In the genomic region with DNA sequence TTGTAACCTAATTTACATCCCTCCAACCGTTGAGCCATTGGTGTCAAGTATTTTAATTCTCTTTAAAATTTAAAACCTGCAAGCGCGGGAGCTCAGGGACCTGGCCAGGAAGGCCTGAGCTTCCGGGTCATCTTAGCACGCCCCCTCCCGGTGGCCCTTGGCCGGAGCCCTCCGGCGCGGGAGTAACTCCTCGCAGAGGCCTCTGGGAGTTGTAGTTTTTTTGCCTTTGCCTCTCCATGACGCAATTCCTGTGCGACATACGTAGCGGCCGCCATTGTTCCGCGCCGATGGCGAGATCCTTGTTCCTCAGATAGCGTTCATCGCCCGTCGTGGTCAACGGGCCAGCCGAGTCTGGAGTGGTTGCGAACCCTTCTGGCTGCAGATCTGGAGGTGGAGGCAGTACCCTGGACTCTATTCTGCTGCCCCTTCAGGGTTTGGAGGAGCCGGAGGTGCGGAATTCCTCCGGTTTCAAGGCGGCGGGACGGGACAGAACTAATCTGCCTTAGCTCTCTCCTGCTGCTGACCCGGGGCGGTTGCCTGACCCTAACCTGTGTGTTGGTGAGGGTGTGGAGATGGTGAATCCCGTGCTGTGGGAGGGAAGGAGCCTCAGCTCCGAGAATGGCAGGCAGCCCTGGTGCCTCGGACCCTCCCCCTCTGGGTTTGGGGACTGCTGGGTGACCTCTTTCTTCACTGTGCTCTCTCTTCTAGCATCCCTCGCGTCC, we compare ENCODE assay signal across 1 cellular context.
TF ChIP-seq lines count a peak whose summit lies in the region.

A gene (plus strand): TSS at position 258 of the 722 bp plus-strand sequence. CDS start 503 bp downstream, outside the sequence.

TF ChIP-seq in GM12878, 131 proteins besides CTCF, POLR2A, EP300 and RAD21 (continued from another document):
- TF ChIP-seq, protein P1, sequence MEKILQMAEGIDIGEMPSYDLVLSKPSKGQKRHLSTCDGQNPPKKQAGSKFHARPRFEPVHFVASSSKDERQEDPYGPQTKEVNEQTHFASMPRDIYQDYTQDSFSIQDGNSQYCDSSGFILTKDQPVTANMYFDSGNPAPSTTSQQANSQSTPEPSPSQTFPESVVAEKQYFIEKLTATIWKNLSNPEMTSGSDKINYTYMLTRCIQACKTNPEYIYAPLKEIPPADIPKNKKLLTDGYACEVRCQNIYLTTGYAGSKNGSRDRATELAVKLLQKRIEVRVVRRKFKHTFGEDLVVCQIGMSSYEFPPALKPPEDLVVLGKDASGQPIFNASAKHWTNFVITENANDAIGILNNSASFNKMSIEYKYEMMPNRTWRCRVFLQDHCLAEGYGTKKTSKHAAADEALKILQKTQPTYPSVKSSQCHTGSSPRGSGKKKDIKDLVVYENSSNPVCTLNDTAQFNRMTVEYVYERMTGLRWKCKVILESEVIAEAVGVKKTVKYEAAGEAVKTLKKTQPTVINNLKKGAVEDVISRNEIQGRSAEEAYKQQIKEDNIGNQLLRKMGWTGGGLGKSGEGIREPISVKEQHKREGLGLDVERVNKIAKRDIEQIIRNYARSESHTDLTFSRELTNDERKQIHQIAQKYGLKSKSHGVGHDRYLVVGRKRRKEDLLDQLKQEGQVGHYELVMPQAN (conservative IDR thresholded peaks at IDR 0.05) = 0 out of 2 replicates have a peak, but pooled peaks have one; percentile 38
- TF ChIP-seq, protein P2, sequence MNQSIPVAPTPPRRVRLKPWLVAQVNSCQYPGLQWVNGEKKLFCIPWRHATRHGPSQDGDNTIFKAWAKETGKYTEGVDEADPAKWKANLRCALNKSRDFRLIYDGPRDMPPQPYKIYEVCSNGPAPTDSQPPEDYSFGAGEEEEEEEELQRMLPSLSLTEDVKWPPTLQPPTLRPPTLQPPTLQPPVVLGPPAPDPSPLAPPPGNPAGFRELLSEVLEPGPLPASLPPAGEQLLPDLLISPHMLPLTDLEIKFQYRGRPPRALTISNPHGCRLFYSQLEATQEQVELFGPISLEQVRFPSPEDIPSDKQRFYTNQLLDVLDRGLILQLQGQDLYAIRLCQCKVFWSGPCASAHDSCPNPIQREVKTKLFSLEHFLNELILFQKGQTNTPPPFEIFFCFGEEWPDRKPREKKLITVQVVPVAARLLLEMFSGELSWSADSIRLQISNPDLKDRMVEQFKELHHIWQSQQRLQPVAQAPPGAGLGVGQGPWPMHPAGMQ (IDR thresholded peaks at IDR 0.05; ENCODE audit: borderline replicate concordance) = no peak
- TF ChIP-seq RAD51 (IDR thresholded peaks at IDR 0.05) = no peak
- TF ChIP-seq EZH2 (IDR thresholded peaks at IDR 0.05; ENCODE audit: borderline replicate concordance, control insufficient read depth, low read depth, low read length) = no peak
- TF ChIP-seq RBBP5 (conservative IDR thresholded peaks at IDR 0.05) = no peak
- TF ChIP-seq FOXM1 (IDR thresholded peaks at IDR 0.05; ENCODE audit: low read depth, low read length) = 0 out of 2 replicates have a peak, but pooled peaks have one; percentile 29
- TF ChIP-seq, protein P3, sequence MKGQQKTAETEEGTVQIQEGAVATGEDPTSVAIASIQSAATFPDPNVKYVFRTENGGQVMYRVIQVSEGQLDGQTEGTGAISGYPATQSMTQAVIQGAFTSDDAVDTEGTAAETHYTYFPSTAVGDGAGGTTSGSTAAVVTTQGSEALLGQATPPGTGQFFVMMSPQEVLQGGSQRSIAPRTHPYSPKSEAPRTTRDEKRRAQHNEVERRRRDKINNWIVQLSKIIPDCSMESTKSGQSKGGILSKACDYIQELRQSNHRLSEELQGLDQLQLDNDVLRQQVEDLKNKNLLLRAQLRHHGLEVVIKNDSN (IDR thresholded peaks at IDR 0.05; ENCODE audit: borderline replicate concordance, extremely low read length, insufficient read depth, low read depth, low read length) = no peak
- TF ChIP-seq JUND (IDR thresholded peaks at IDR 0.05; ENCODE audit: low read depth, low read length) = no peak
- TF ChIP-seq, protein P4, sequence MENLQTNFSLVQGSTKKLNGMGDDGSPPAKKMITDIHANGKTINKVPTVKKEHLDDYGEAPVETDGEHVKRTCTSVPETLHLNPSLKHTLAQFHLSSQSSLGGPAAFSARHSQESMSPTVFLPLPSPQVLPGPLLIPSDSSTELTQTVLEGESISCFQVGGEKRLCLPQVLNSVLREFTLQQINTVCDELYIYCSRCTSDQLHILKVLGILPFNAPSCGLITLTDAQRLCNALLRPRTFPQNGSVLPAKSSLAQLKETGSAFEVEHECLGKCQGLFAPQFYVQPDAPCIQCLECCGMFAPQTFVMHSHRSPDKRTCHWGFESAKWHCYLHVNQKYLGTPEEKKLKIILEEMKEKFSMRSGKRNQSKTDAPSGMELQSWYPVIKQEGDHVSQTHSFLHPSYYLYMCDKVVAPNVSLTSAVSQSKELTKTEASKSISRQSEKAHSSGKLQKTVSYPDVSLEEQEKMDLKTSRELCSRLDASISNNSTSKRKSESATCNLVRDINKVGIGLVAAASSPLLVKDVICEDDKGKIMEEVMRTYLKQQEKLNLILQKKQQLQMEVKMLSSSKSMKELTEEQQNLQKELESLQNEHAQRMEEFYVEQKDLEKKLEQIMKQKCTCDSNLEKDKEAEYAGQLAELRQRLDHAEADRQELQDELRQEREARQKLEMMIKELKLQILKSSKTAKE (IDR thresholded peaks at IDR 0.05; ENCODE audit: low read depth, poor library complexity, severe bottlenecking) = no peak
- peak; percentile 100 for TF ChIP-seq CREM (IDR thresholded peaks at IDR 0.05; ENCODE audit: low read depth)
- TF ChIP-seq, protein P5, sequence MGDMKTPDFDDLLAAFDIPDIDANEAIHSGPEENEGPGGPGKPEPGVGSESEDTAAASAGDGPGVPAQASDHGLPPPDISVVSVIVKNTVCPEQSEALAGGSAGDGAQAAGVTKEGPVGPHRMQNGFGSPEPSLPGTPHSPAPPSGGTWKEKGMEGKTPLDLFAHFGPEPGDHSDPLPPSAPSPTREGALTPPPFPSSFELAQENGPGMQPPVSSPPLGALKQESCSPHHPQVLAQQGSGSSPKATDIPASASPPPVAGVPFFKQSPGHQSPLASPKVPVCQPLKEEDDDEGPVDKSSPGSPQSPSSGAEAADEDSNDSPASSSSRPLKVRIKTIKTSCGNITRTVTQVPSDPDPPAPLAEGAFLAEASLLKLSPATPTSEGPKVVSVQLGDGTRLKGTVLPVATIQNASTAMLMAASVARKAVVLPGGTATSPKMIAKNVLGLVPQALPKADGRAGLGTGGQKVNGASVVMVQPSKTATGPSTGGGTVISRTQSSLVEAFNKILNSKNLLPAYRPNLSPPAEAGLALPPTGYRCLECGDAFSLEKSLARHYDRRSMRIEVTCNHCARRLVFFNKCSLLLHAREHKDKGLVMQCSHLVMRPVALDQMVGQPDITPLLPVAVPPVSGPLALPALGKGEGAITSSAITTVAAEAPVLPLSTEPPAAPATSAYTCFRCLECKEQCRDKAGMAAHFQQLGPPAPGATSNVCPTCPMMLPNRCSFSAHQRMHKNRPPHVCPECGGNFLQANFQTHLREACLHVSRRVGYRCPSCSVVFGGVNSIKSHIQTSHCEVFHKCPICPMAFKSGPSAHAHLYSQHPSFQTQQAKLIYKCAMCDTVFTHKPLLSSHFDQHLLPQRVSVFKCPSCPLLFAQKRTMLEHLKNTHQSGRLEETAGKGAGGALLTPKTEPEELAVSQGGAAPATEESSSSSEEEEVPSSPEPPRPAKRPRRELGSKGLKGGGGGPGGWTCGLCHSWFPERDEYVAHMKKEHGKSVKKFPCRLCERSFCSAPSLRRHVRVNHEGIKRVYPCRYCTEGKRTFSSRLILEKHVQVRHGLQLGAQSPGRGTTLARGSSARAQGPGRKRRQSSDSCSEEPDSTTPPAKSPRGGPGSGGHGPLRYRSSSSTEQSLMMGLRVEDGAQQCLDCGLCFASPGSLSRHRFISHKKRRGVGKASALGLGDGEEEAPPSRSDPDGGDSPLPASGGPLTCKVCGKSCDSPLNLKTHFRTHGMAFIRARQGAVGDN (IDR thresholded peaks at IDR 0.05) = peak; percentile 61; the same call in 1 of the 2 replicates
- no peak for TF ChIP-seq NFYA (IDR thresholded peaks at IDR 0.05; ENCODE audit: borderline replicate concordance, low read depth, low read length)
- no peak for TF ChIP-seq ZBED1 (IDR thresholded peaks at IDR 0.05; ENCODE audit: borderline replicate concordance)
- no peak for TF ChIP-seq CHD4 (IDR thresholded peaks at IDR 0.05)
- no peak for TF ChIP-seq CHD1 (IDR thresholded peaks at IDR 0.05; ENCODE audit: low read depth, low read length)
